In the genomic region with DNA sequence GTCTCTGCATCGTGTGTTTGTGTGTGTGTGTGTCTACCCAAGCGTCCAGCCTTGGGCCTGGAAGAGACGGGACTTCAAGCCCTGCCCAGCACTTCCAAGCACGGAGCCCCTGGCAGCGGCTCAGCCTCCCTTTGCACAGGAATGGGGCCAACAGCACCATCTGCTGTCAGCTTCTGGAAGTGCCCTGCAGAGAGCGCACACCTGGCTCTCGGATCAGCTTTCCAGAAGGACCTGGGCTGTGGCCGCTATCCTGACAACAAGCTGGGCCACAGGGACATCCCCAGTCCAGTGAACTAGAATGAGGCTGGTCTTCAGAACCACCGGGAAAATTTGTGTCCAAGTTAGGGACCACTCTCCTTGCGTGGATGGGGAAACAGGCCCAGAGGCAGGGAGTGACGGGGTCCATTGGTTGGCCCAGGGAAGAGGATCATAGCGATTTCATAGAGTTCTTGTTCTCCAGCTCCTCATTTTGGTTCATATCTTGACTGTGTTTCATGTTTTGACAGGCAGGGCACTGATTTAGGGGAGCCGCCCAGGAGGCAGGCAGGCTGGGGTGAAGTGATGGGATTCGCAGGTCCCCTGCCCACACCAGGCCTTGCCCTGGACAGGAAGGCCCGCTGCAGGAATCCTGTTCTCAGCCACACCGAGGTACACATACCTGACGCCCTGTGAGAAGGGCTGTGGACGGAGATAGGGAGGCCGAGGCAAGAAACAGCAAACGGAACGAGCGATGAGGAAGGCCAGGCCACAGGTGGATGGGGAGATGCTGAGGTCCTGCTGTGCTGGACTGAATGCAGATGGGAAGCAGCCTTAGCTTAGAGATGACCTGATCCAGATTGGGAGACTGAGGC, we compare ENCODE assay signal across 8 cellular contexts. TPM values are rescaled to one million over a fixed set of nuclear protein-coding genes. Genes with fewer than 3 reads are reported as not detected.
DNase-seq lines count a peak whose midpoint lies in the region; ATAC-seq and TF ChIP-seq lines count a peak whose summit lies in the region.

No MANE protein-coding gene starts in this region.

- no peak overlapping the region for H3K4me3 Mint-ChIP-seq in T-helper 17 cell

- peaks cover 49% of the 10 kb centered on the region for H3K27me3 Mint-ChIP-seq in T-helper 17 cell

- H3K27ac ChIP-seq in ascending aorta (no peak overlapping the region), gastrocnemius medialis (no peak overlapping the region)

- peaks cover 10% of the 10 kb centered on the region for H3K4me1 Mint-ChIP-seq in T-helper 17 cell

- H3K9me3 ChIP-seq in T-helper 17 cell (ENCODE audit: control insufficient read depth, low read length, poor library complexity, severe bottlenecking) (no peaks in the 10 kb centered on the region), ascending aorta (no peaks in the 10 kb centered on the region), gastrocnemius medialis (no peaks in the 10 kb centered on the region)

- H3K36me3 ChIP-seq in ascending aorta (no peaks in the 10 kb centered on the region), gastrocnemius medialis (no peaks in the 10 kb centered on the region)

- TF ChIP-seq CTCF in ascending aorta (IDR thresholded peaks at IDR 0.05) (peak; percentile 35 to 85 (median 70)), gastrocnemius medialis (IDR thresholded peaks at IDR 0.05 in 4 of 5, conservative IDR thresholded peaks at IDR 0.05 in 1 of 5) (peak; percentile 63 to 89 (median 81))

- peak; percentile 45 for ATAC-seq in T-helper 17 cell
- peak; percentile 84 to 91 for ATAC-seq in gastrocnemius medialis
- no peak for ATAC-seq in HG02885 (IDR thresholded peaks at IDR 0.05; ENCODE audit: poor library complexity, unreplicated experiment)
- no peak for ATAC-seq in GM19351 (IDR thresholded peaks at IDR 0.05; ENCODE audit: unreplicated experiment)

- no peak for TF ChIP-seq POLR2A in gastrocnemius medialis (IDR thresholded peaks at IDR 0.05)

- no peaks in the 10 kb centered on the region for H3K4me1 ChIP-seq in ascending aorta
- H3K4me1 ChIP-seq in gastrocnemius medialis: no peaks in the 10 kb centered on the region

- H3K27ac Mint-ChIP-seq in T-helper 17 cell: no peak overlapping the region

- intact Hi-C loops in ascending aorta (cut with DNase I) (loop anchor here (2.0 kb wide), 1 partner anchor 224 kb away; no protein-coding TSS in a partner anchor), gastrocnemius medialis (cut with DNase I; ENCODE audit: low total_unique reads) (loop anchor here (1.0 kb wide), 1 partner anchor 224 kb away; no protein-coding TSS in a partner anchor)

- peak; percentile 6 for DNase-seq in GDM1 (lab: John Stamatoyannopoulos, UW)
- peak; percentile 66 for DNase-seq in NCI-H1092 treated with DMSO at 0.1 percent for 48 hours (lab: John Stamatoyannopoulos, UW)
- peak; percentile 13 to 44 (median 26) for DNase-seq in T-helper 17 cell
- DNase-seq in ascending aorta (ENCODE audit: low spot score in 2 of 2): peak in 1 of 2 donors; percentile 72
- DNase-seq in hepatic stellate cell (ENCODE audit: low spot score): peak; percentile 82
- DNase-seq in gastrocnemius medialis: peak; percentile 41 to 66

- peaks cover 6% of the 10 kb centered on the region for H3K36me3 Mint-ChIP-seq in T-helper 17 cell (ENCODE audit: low read depth)

- H3K4me3 ChIP-seq in ascending aorta (no peak overlapping the region), gastrocnemius medialis (no peak overlapping the region)

- in situ Hi-C loops in gastrocnemius medialis (cut with MboI; ENCODE audit: low sequenced_read_pairs in 4 of 4): loop anchor here (5.0 to 25.0 kb wide), 2 partner anchors 224 to 234 kb away; no protein-coding TSS in a partner anchor

- no peaks in the 10 kb centered on the region for H3K27me3 ChIP-seq in ascending aorta
- peaks cover 13 to 33% (median 21%) of the 10 kb centered on the region in 3 donors for H3K27me3 ChIP-seq in gastrocnemius medialis

RNA-seq across cellular contexts. Expression of gene TAS1R2, which starts 38.4 kb away (rescaled TPM):
- total RNA-seq in T-helper 17 cell: not detected
- total RNA-seq in ascending aorta: not detected
- total RNA-seq in gastrocnemius medialis: not detected

Comparison
In these comparisons a context has a peak if more than half of its experiments do, and no peak if none do; other contexts are left out.
1. ATAC-seq: peak in T-helper 17 cell (single experiment) and gastrocnemius medialis (2 of 2); none in HG02885 (single experiment) and GM19351 (single experiment).